ENCODE assay signal across 10 cellular contexts in genomic region chr17:57468932-57469775, GRCh38.
DNase-seq lines count a peak whose midpoint lies in the region; ATAC-seq, FAIRE-seq and TF ChIP-seq lines count a peak whose summit lies in the region.
"Had no signal": no experiment of that assay in that cellular context is flagged by ENCODE, and none has a peak within 500 bp of the region (broad histone marks: within the 10 kb centered on the region; RNA-seq: fewer than 3 reads in every experiment).

No MANE protein-coding gene starts in this region.

- FAIRE-seq in H54 (lab: Jason Lieb, UNC), result no peak
- FAIRE-seq: pancreas had no signal

- no peaks in the 10 kb centered on the region for H3K27me3 ChIP-seq in Loucy (ENCODE audit: insufficient read depth, low read length, poor library complexity, severe bottlenecking)
- no peaks in the 10 kb centered on the region for H3K27me3 ChIP-seq in dorsolateral prefrontal cortex
- H3K27me3 ChIP-seq: pancreas had no signal

- no peaks in the 10 kb centered on the region for H3K9me3 ChIP-seq in Loucy (ENCODE audit: insufficient read depth, low read depth, low read length)
- H3K9me3 ChIP-seq: pancreas had no signal

- intact Hi-C loops in dorsolateral prefrontal cortex (cut with DNase I) (no loop called here), sciatic nerve (cut with DNase I) (no loop called here)

- H3K4me1 ChIP-seq in Loucy (ENCODE audit: insufficient read depth, low read length, poor library complexity, severe bottlenecking), result peaks cover 73% of the 10 kb centered on the region
- H3K4me1 ChIP-seq: pancreas had no signal

- no peaks in the 10 kb centered on the region for H3F3A ChIP-seq in Loucy (ENCODE audit: low read depth)

- no peak overlapping the region for H2AFZ ChIP-seq in Loucy (ENCODE audit: low read length)

- TF ChIP-seq CTCF in Loucy (conservative IDR thresholded peaks at IDR 0.05; ENCODE audit: low read length) (no peak), dorsolateral prefrontal cortex (IDR thresholded peaks at IDR 0.05 in 54 of 56, conservative IDR thresholded peaks at IDR 0.05 in 2 of 56; ENCODE audit: low read depth in 1 of 56, partially characterized antibody in 56 of 56) (no peak)

- peaks cover 96% of the 10 kb centered on the region for H3K79me2 ChIP-seq in Loucy (ENCODE audit: insufficient read depth, low read length)

- no peaks in the 10 kb centered on the region for H3K9me2 ChIP-seq in Loucy (replicated peaks; ENCODE audit: low read depth, low read length)

- H4K20me1 ChIP-seq in Loucy (ENCODE audit: insufficient read depth, low read length, poor library complexity, severe bottlenecking), result peaks cover 15% of the 10 kb centered on the region

- TF ChIP-seq POLR2A in H54 (IDR thresholded peaks at IDR 0.05; ENCODE audit: low read depth, low read length), result no peak

- DNase-seq in DMS79 treated with DMSO at 0.1 percent for 48 hours (lab: John Stamatoyannopoulos, UW), result peak; percentile 68
- DNase-seq in dorsolateral prefrontal cortex, result no peak
- no peak for DNase-seq in sciatic nerve (ENCODE audit: low spot score)
- no peak for DNase-seq in inferior parietal cortex (ENCODE audit: extremely low spot score)
- no peak for DNase-seq in H54 (ENCODE audit: insufficient read length, low spot score)
- no peak for DNase-seq in NCI-H2196 treated with DMSO at 0.1 percent for 48 hours (lab: John Stamatoyannopoulos, UW; ENCODE audit: unreplicated experiment)
- DNase-seq: IMR-90, pancreas had no signal

- H3K4me2 ChIP-seq in Loucy (ENCODE audit: low read depth, low read length, poor library complexity, severe bottlenecking), result no peak overlapping the region

- H3K4me3 ChIP-seq in Loucy (ENCODE audit: low read length, poor library complexity, severe bottlenecking), result no peak overlapping the region
- no peak overlapping the region for H3K4me3 ChIP-seq in dorsolateral prefrontal cortex
- H3K4me3 ChIP-seq: pancreas had no signal

- H3K9ac ChIP-seq in Loucy (ENCODE audit: low read depth, low read length, poor library complexity, severe bottlenecking), result peak overlapping the region; percentile 12

- ATAC-seq in GM19395 (IDR thresholded peaks at IDR 0.05; ENCODE audit: unreplicated experiment) (peak; percentile 45), sciatic nerve (no peak)

- peak overlapping the region in 33 of 59 donors; percentile 2 to 73 (median 44) for H3K27ac ChIP-seq in dorsolateral prefrontal cortex
- H3K27ac ChIP-seq: pancreas had no signal

- H3K36me3 ChIP-seq in Loucy (ENCODE audit: insufficient read depth, low read length), result peaks cover 28% of the 10 kb centered on the region; the same call in 1 of the 2 replicates
- H3K36me3 ChIP-seq: pancreas had no signal
